In genomic region chr13:27772651-27773425, GRCh38 we compare ENCODE assay signal across 26 cellular contexts. TPM values are rescaled to one million over a fixed set of nuclear protein-coding genes. Genes with fewer than 3 reads are reported as not detected.
"Had no signal": no experiment of that assay in that cellular context is flagged by ENCODE, and none has a peak within 500 bp of the region (broad histone marks: within the 10 kb centered on the region; RNA-seq: fewer than 3 reads in every experiment).

No MANE protein-coding gene starts in this region.

- H3K9me3 ChIP-seq: gastroesophageal sphincter, heart left ventricle, thyroid gland had no signal

- H3K27me3 ChIP-seq: thyroid gland had no signal

- H3K36me3 ChIP-seq: gastroesophageal sphincter, heart left ventricle, thyroid gland had no signal

- H3K4me1 ChIP-seq: gastroesophageal sphincter, heart left ventricle, thyroid gland had no signal

- H3K27ac ChIP-seq: gastroesophageal sphincter, heart left ventricle, thyroid gland had no signal

- DNase-seq: activated CD4-positive, alpha-beta memory T cell treated with anti-CD3 and anti-CD28 coated beads for 36 hours; activated CD4-positive, alpha-beta T cell treated with anti-CD3 and anti-CD28 coated beads for 36 hours; activated naive CD4-positive, alpha-beta T cell; activated naive CD8-positive, alpha-beta T cell treated with anti-CD3 and anti-CD28 coated beads for 36 hours; activated T-cell treated with anti-CD3 and anti-CD28 coated beads for 4 hours; amniotic stem cell; effector CD4-positive, alpha-beta T cell; heart left ventricle; kidney; midbrain; occipital lobe; posterior cingulate gyrus; retina; stimulated activated CD4-positive, alpha-beta T cell treated with anti-CD3 and anti-CD28 coated beads, Interleukin-2, amount 100 ng/mL, for 24 hours; stimulated activated naive CD4-positive, alpha-beta T cell treated with Interleukin-2 at 50 U/mL for 16 hours; thyroid gland had no signal

- H3K4me3 ChIP-seq: gastroesophageal sphincter, heart left ventricle, lung, thyroid gland had no signal

RNA-seq across cellular contexts. Expression of gene GSX1, which starts 19.4 kb away (rescaled TPM):
- total RNA-seq: activated CD4-positive, alpha-beta memory T cell treated with anti-CD3 and anti-CD28 coated beads for 36 hours; activated CD4-positive, alpha-beta T cell treated with anti-CD3 and anti-CD28 coated beads for 36 hours; activated naive CD8-positive, alpha-beta T cell treated with anti-CD3 and anti-CD28 coated beads for 36 hours; activated T-helper 1 cell treated with anti-CD3 and anti-CD28 coated beads, Interleukin-12 subunit alpha, Interleukin-12 subunit beta, Interleukin-2, Interleukin-4 antibody, amounts not matched to agents 30 ng/mL and 10 ng/mL and 1 ng/mL, durations not matched to agents 14 hours and 24 hours and 36 hours; esophagus mucosa; gastroesophageal sphincter; heart left ventricle; kidney; left lobe of liver; lung; occipital lobe; skeletal muscle tissue; subcutaneous adipose tissue; thyroid gland; urinary bladder; WTC11 had no signal
- polyA plus RNA-seq: heart left ventricle, lung, neural cell, urinary bladder had no signal
